8 cellular contexts compared by ENCODE assay signal in genomic region chr14:75002392-75003249, GRCh38. TPM values are rescaled to one million over a fixed set of nuclear protein-coding genes. Genes with fewer than 3 reads are reported as not detected.
DNase-seq lines count a peak whose midpoint lies in the region; TF ChIP-seq lines count a peak whose summit lies in the region.

TSS of gene EIF2B2 (plus strand) at chr14:75002921. CDS start at chr14:75002991, 70 bp downstream.

- no peak within 1 kb of the TSS for H3K14ac ChIP-seq in neuronal stem cell (ENCODE audit: low read length)

- in situ Hi-C loops in SK-MEL-5 (cut with HindIII; ENCODE audit: low pct_unique_long_range_greater_than_20kb, low sequenced_read_pairs) = no loop called here

- no peak within 1 kb of the TSS for H2BK120ac ChIP-seq in neuronal stem cell (ENCODE audit: low read depth, low read length)

- no peak within 1 kb of the TSS for H4K8ac ChIP-seq in neuronal stem cell (ENCODE audit: low read depth, low read length)

- no peak within 1 kb of the TSS for H2BK12ac ChIP-seq in neuronal stem cell (ENCODE audit: low read length)

- peak within 1 kb of the TSS; percentile 59 for H3K23ac ChIP-seq in neuronal stem cell (ENCODE audit: low read depth, low read length, poor library complexity)

- H2BK15ac ChIP-seq in neuronal stem cell (ENCODE audit: low read length) = no peak within 1 kb of the TSS

- H3K4ac ChIP-seq in neuronal stem cell (ENCODE audit: low read length) = no peak within 1 kb of the TSS

- peak; percentile 73 for DNase-seq in GF-D8 (lab: John Stamatoyannopoulos, UW)
- DNase-seq in HEK293T (ENCODE audit: extremely low spot score) = peak; percentile 97
- peak; percentile 97 for DNase-seq in MV-4-11 (lab: John Stamatoyannopoulos, UW)
- DNase-seq in SK-MEL-5 (ENCODE audit: low read depth, low spot score) = peak; percentile 94
- peak; percentile 100 for DNase-seq in activated naive CD4-positive, alpha-beta T cell treated with Interleukin-2 at 50 U/mL for 16 hours
- DNase-seq in foreskin melanocyte = peak; percentile 94
- peak; percentile 97 for DNase-seq in neuronal stem cell (ENCODE audit: low spot score)

- H3K27me3 ChIP-seq in neuronal stem cell (ENCODE audit: control insufficient read depth in 3 of 3, insufficient read depth in 3 of 3, low read depth in 1 of 3, low read length in 3 of 3) = no peaks in the 10 kb centered on the region

- H3K79me1 ChIP-seq in neuronal stem cell (ENCODE audit: low read depth, low read length) = peaks cover 8% of the 10 kb centered on the region

- no peak within 1 kb of the TSS for H4K91ac ChIP-seq in neuronal stem cell (ENCODE audit: low read depth, low read length, poor library complexity)

- CTCF ChIA-PET in HEK293T (lab: Yijun Ruan, JAX) = interaction anchor here (0.6 to 1.3 kb wide), 4 partner anchors 22 to 58 kb away, joined by 3 to 5 read pairs (median 4); no protein-coding TSS in a partner anchor

- WGBS in neuronal stem cell (ENCODE audit: extremely low coverage in 2 of 2, insufficient read length in 2 of 2, insufficient replicate concordance in 1 of 2), 2 donors = no CpG with 5 or more reads among the region's 66 CpGs

- POLR2A ChIA-PET in HEK293T (lab: Yijun Ruan, JAX) = interaction anchor here (0.6 to 2.0 kb wide), 11 partner anchors 10 to 236 kb away, joined by 3 to 11 read pairs (median 3); partner anchors contain the start of genes ACYP1, PGF and ZC2HC1C

- peak within 1 kb of the TSS; percentile 73 for H3K27ac ChIP-seq in neuronal stem cell (replicated peaks; ENCODE audit: low read length)

- no peak for TF ChIP-seq CTCF in subcutaneous adipose tissue (IDR thresholded peaks at IDR 0.05; ENCODE audit: low read depth)

- peak within 1 kb of the TSS; percentile 84 to 93 for H3K4me3 ChIP-seq in neuronal stem cell (ENCODE audit: low read length in 2 of 2)

- no peak within 1 kb of the TSS for H2BK5ac ChIP-seq in neuronal stem cell (ENCODE audit: low read length)

- peaks cover 0 to 2% of the 10 kb centered on the region in 2 donors for H3K9me3 ChIP-seq in neuronal stem cell (replicated peaks in 1 of 2; ENCODE audit: control insufficient read depth in 2 of 2, insufficient read depth in 1 of 2, low read depth in 1 of 2, low read length in 2 of 2)

- peak within 1 kb of the TSS; percentile 95 for H3K18ac ChIP-seq in neuronal stem cell (ENCODE audit: low read length)

- H3K36me3 ChIP-seq in neuronal stem cell (replicated peaks in 1 of 2; ENCODE audit: control insufficient read depth in 2 of 2, insufficient read depth in 2 of 2, low read length in 2 of 2) = peaks cover 11 to 37% of the 10 kb centered on the region in 2 donors

- peak within 1 kb of the TSS; percentile 91 for H3K9ac ChIP-seq in neuronal stem cell (ENCODE audit: low read depth, low read length, poor library complexity)

- H2AFZ ChIP-seq in neuronal stem cell (ENCODE audit: low read length) = peak within 1 kb of the TSS; percentile 83

- peak within 1 kb of the TSS; percentile 80 for H3K4me2 ChIP-seq in neuronal stem cell (ENCODE audit: insufficient read depth, low read length, poor library complexity, severe bottlenecking)

- H2AK5ac ChIP-seq in neuronal stem cell (ENCODE audit: low read depth, low read length) = no peak within 1 kb of the TSS

- peaks cover 4 to 6% of the 10 kb centered on the region in 2 donors for H3K4me1 ChIP-seq in neuronal stem cell (ENCODE audit: control insufficient read depth in 2 of 2, insufficient read depth in 1 of 2, low read depth in 1 of 2, low read length in 2 of 2)

TF ChIP-seq in HEK293T, 16 proteins besides CTCF, POLR2A, EP300 and RAD21:
- TF ChIP-seq FOXA1 (IDR thresholded peaks at IDR 0.05) (no peak), PKNOX1 (IDR thresholded peaks at IDR 0.05) (peak; percentile 97), ZNF384 (IDR thresholded peaks at IDR 0.05) (no peak), CTBP1 (IDR thresholded peaks at IDR 0.05; ENCODE audit: borderline replicate concordance) (no peak), ARNT (IDR thresholded peaks at IDR 0.05) (no peak), L3MBTL2 (conservative IDR thresholded peaks at IDR 0.05) (peak; percentile 51), ELF4 (IDR thresholded peaks at IDR 0.05) (peak; percentile 49; the same call in 1 of the 2 replicates)

RNA-seq across cellular contexts. Expression of gene EIF2B2, which starts in this region (rescaled TPM):
- 54.6 and 57.3 TPM in 2 replicates for total RNA-seq in SK-MEL-5 (2014; rRNA removed; shearing (Covaris generic))
- 64.3 and 67.3 TPM in 2 replicates for polyA plus RNA-seq in SK-MEL-5 (2015; cell fraction: cytosol; rRNA removed)
- 22.3 and 54.4 TPM in 2 replicates for polyA plus RNA-seq in SK-MEL-5 (2015; cell fraction: nucleus; rRNA removed)
- polyA plus RNA-seq in neuronal stem cell (2013, experiment 1 of 2) = 27.5 TPM
- polyA plus RNA-seq in neuronal stem cell (2013, experiment 2 of 2) = 27.3 TPM
- total RNA-seq in subcutaneous adipose tissue = 10 to 100 TPM; 19.0 to 33.0 (median 26.3) TPM

Comparison
In these comparisons a context has a peak if more than half of its experiments do, and no peak if none do; other contexts are left out.
1. Peak in every context shown above with its lines: DNase-seq, H3K4me3 ChIP-seq and H3K27ac ChIP-seq.